ENCODE assay signal across 7 cellular contexts in the genomic region with DNA sequence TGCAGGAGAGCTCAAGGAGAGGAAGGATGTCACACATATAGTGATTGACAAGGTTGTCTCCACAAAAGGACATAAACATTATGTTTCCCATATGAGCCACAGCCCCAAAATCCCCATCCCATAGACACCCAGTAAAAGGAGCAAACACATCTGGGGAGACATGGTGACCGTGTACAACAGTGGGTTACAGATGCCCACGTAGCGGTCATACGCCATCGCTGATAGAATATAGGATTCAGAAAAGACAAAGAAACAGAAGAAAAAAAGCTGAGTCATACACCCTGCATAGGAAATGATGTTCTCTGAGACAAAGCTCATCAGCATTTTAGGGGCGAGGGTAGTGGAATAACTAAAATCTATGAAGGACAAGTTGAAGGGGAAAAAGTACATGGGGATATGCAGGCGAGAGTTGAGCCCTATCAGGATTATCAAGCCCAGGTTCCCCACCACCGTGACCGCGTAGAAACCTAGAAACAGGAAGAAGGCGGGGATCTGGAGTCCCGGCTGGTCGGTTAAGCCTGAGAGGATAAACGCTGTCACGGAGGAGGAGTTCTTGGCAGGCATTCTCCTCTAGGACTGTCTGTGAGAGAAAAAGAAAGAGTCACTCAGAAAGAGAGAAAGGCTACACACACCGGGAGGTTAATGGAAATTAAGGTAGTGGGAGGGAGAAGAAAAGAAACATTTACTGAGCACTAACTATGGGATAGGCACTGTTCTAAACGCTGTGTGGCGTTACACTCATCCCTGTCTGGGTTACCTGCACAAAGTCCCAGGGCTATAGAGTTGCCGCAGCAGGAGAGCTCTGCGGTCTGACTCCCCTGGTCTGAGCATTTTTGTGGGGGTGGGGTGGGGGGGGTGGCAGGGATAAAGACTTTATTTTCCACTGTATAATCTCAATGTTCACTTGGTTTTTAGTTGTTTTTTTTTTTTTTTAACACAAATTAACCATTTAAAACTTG. TPM values are rescaled to one million over a fixed set of nuclear protein-coding genes. Genes with fewer than 3 reads are reported as not detected.
DNase-seq lines count a peak whose midpoint lies in the region; ATAC-seq and TF ChIP-seq lines count a peak whose summit lies in the region.

No MANE protein-coding gene starts in this region.

- peaks cover 2% of the 10 kb centered on the region for H3K27me3 Mint-ChIP-seq in neural progenitor cell (ENCODE audit: insufficient read depth, low read depth)

- no peaks in the 10 kb centered on the region for H3K36me3 Mint-ChIP-seq in neural progenitor cell

- H3K27ac ChIP-seq in SK-N-SH (ENCODE audit: low read depth in 2 of 2, low read length in 1 of 2), result peak overlapping the region in 1 of 2 experiments; percentile 30; a peak in 1 of 4 replicates
- H3K27ac ChIP-seq in neural progenitor cell, result no peak overlapping the region
- no peak overlapping the region for H3K27ac ChIP-seq in gastroesophageal sphincter

- no peaks in the 10 kb centered on the region for H3K36me3 ChIP-seq in SK-N-SH (replicated peaks in 1 of 2; ENCODE audit: control insufficient read depth in 1 of 2, insufficient read depth in 2 of 2, low read length in 1 of 2)
- H3K36me3 ChIP-seq in neural progenitor cell, result no peaks in the 10 kb centered on the region
- no peaks in the 10 kb centered on the region for H3K36me3 ChIP-seq in gastroesophageal sphincter

- peak; percentile 77 for ATAC-seq in GM18502 (IDR thresholded peaks at IDR 0.05; ENCODE audit: poor library complexity, unreplicated experiment)
- ATAC-seq in HG03565 (IDR thresholded peaks at IDR 0.05; ENCODE audit: unreplicated experiment), result peak; percentile 71
- no peak for ATAC-seq in gastroesophageal sphincter

- H3K4me1 ChIP-seq in SK-N-SH (ENCODE audit: control insufficient read depth in 1 of 2, insufficient read depth in 2 of 2, low read depth in 1 of 2, low read length in 1 of 2) (peaks cover 0 to 10% of the 10 kb centered on the region in 2 experiments; a peak in 2 of 4 replicates), neural progenitor cell (peaks cover 6% of the 10 kb centered on the region), gastroesophageal sphincter (no peaks in the 10 kb centered on the region)

- POLR2A ChIA-PET in SK-N-SH (lab: Yijun Ruan, JAX), result no interaction called here

- peak overlapping the region; percentile 42 for H3K27ac Mint-ChIP-seq in neural progenitor cell

- 13% methylated on average over 20 of the region's 20 CpGs for WGBS in SK-N-SH (ENCODE audit: low lambda C conversion rate)
- 14 to 36% methylated on average over 12 to 20 of the region's 20 CpGs for WGBS in gastroesophageal sphincter (ENCODE audit: low coverage in 1 of 2), 2 donors

- H4K20me1 ChIP-seq in SK-N-SH (ENCODE audit: insufficient read depth), result no peaks in the 10 kb centered on the region
- H4K20me1 ChIP-seq in neural progenitor cell (ENCODE audit: low read depth), result no peaks in the 10 kb centered on the region

- peak overlapping the region; percentile 44 to 57 for H3K4me3 ChIP-seq in SK-N-SH (ENCODE audit: low read depth in 2 of 2, low read length in 1 of 2)
- H3K4me3 ChIP-seq in epithelial cell of proximal tubule (ENCODE audit: low read depth, low read length), result peak overlapping the region; percentile 52
- H3K4me3 ChIP-seq in neural progenitor cell, result peak overlapping the region; percentile 23
- H3K4me3 ChIP-seq in gastroesophageal sphincter, result peak overlapping the region in 1 of 2 donors; percentile 29

- H3K79me2 ChIP-seq in SK-N-SH (ENCODE audit: insufficient read depth) (no peaks in the 10 kb centered on the region), neural progenitor cell (ENCODE audit: low read depth) (no peaks in the 10 kb centered on the region)

- TF ChIP-seq EP300 in SK-N-SH (IDR thresholded peaks at IDR 0.05; ENCODE audit: borderline replicate concordance in 1 of 2, low read depth in 1 of 2, low read length in 1 of 2), result no peak
- no peak for TF ChIP-seq EP300 in gastroesophageal sphincter (IDR thresholded peaks at IDR 0.05)

- peaks cover 26% of the 10 kb centered on the region for H3K4me1 Mint-ChIP-seq in neural progenitor cell

- no peaks in the 10 kb centered on the region for H3F3A ChIP-seq in SK-N-SH (replicated peaks; ENCODE audit: insufficient read depth)
- peaks cover 11% of the 10 kb centered on the region for H3F3A ChIP-seq in neural progenitor cell (ENCODE audit: low read depth)

- peak overlapping the region; percentile 73 for H3K4me2 ChIP-seq in SK-N-SH
- H3K4me2 ChIP-seq in neural progenitor cell, result peak overlapping the region; percentile 65

- CTCF ChIA-PET in SK-N-SH (lab: Yijun Ruan, JAX), result no interaction called here

- TF ChIP-seq POLR2A in gastroesophageal sphincter (IDR thresholded peaks at IDR 0.05), result no peak

- TF ChIP-seq CTCF in SK-N-SH (IDR thresholded peaks at IDR 0.05), result no peak
- TF ChIP-seq CTCF in epithelial cell of proximal tubule (conservative IDR thresholded peaks at IDR 0.05; ENCODE audit: low read depth, low read length), result no peak
- no peak for TF ChIP-seq CTCF in neural progenitor cell (IDR thresholded peaks at IDR 0.05)
- no peak for TF ChIP-seq CTCF in gastroesophageal sphincter (IDR thresholded peaks at IDR 0.05)

- no peak for TF ChIP-seq RAD21 in SK-N-SH (IDR thresholded peaks at IDR 0.05; ENCODE audit: low read length)

- peak overlapping the region; percentile 44 for H3K4me3 Mint-ChIP-seq in neural progenitor cell

- H2AFZ ChIP-seq in SK-N-SH (ENCODE audit: low read depth) (peak overlapping the region; percentile 92), neural progenitor cell (replicated peaks) (peak overlapping the region; percentile 94)

- no peaks in the 10 kb centered on the region for H3K9me3 Mint-ChIP-seq in neural progenitor cell

- no peaks in the 10 kb centered on the region for H3K9me3 ChIP-seq in SK-N-SH
- H3K9me3 ChIP-seq in neural progenitor cell (ENCODE audit: low read depth), result no peaks in the 10 kb centered on the region
- H3K9me3 ChIP-seq in gastroesophageal sphincter, result no peaks in the 10 kb centered on the region

- DNase-seq in SK-N-SH (peak; percentile 4), epithelial cell of proximal tubule (ENCODE audit: low read depth) (peak; percentile 57), neural progenitor cell (ENCODE audit: low spot score) (peak; percentile 61), cerebellum (ENCODE audit: low spot score) (no peak)

- H3K9ac ChIP-seq in SK-N-SH, result no peak overlapping the region; the same call in 1 of the 2 replicates
- no peak overlapping the region for H3K9ac ChIP-seq in neural progenitor cell

- no peaks in the 10 kb centered on the region for H3K9me2 ChIP-seq in SK-N-SH

- H3K27me3 ChIP-seq in SK-N-SH (ENCODE audit: insufficient read depth) (no peaks in the 10 kb centered on the region; the same call in 1 of the 2 replicates), neural progenitor cell (no peaks in the 10 kb centered on the region), gastroesophageal sphincter (peaks cover 14% of the 10 kb centered on the region)

TF ChIP-seq in SK-N-SH, 30 proteins besides CTCF, POLR2A, EP300 and RAD21:
- no peak for TF ChIP-seq MEF2A (IDR thresholded peaks at IDR 0.05; ENCODE audit: borderline replicate concordance, low read depth)
- TF ChIP-seq ELF1 (IDR thresholded peaks at IDR 0.05), result peak; percentile 21; the same call in 1 of the 2 replicates
TF ChIP-seq in SK-N-SH: peak in this region for 1.

RNA-seq across cellular contexts. Expression of gene OR8B8, which starts 36.1 kb away (rescaled TPM):
- not detected in 2 replicates for polyA plus RNA-seq in SK-N-SH (2012; rRNA removed)
- polyA plus RNA-seq in SK-N-SH (2012; cell fraction: cytosol; rRNA removed), result not detected in 2 replicates
- not detected in 2 replicates for polyA plus RNA-seq in SK-N-SH (2012; cell fraction: nucleus; rRNA removed)
- total RNA-seq in epithelial cell of proximal tubule, result not detected in 2 replicates
- total RNA-seq in neural progenitor cell (ENCODE audit: low replicate concordance), result not detected in 2 replicates
- total RNA-seq in gastroesophageal sphincter, result not detected
- not detected for total RNA-seq in cerebellum

RNA-seq across cellular contexts. Expression of gene OR8B4, which starts 57.0 kb away (rescaled TPM):
- polyA plus RNA-seq in SK-N-SH (2012; rRNA removed), result not detected in 2 replicates
- not detected in 2 replicates for polyA plus RNA-seq in SK-N-SH (2012; cell fraction: cytosol; rRNA removed)
- not detected in 2 replicates for polyA plus RNA-seq in SK-N-SH (2012; cell fraction: nucleus; rRNA removed)
- not detected in 2 replicates for total RNA-seq in epithelial cell of proximal tubule
- not detected in 2 replicates for total RNA-seq in neural progenitor cell (ENCODE audit: low replicate concordance)
- not detected for total RNA-seq in gastroesophageal sphincter
- not detected for total RNA-seq in cerebellum
